13 cellular contexts compared by ENCODE assay signal in the genomic region with DNA sequence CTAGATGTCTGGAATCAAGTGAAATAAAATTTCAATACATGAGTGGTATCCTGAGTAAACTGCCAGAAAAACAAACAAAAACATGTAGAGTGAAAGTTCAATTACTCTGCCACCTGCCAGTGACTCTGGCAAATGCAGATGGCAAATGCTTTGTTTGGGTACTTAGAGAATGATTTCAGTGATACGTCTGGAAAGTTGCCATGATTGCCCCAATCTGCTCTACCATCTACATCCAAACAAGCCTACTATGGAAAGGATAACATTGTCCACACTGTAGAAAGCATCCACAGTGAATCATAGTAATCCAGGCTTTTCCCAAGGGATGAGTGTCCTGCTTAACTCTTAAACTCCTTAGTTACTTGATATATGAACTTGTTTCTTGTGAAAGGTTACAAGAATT. TPM values are rescaled to one million over a fixed set of nuclear protein-coding genes. Genes with fewer than 3 reads are reported as not detected.
A peak's percentile ranks its signal among the peaks of the same experiment; 100 is the strongest.
DNase-seq lines count a peak whose midpoint lies in the region; ATAC-seq and TF ChIP-seq lines count a peak whose summit lies in the region.
"Had no signal": no experiment of that assay in that cellular context is flagged by ENCODE, and none has a peak within 500 bp of the region (broad histone marks: within the 10 kb centered on the region; RNA-seq: fewer than 3 reads in every experiment).

No MANE protein-coding gene starts in this region.

- no peak overlapping the region for H3K4me2 ChIP-seq in GM23338
- H3K4me2 ChIP-seq: KMS-11 had no signal

- H3F3A ChIP-seq in GM23338 (replicated peaks; ENCODE audit: low read depth): peaks cover 5% of the 10 kb centered on the region; the same call in 1 of the 2 replicates

- peaks cover 2% of the 10 kb centered on the region for H3K27me3 Mint-ChIP-seq in GM23338 (ENCODE audit: insufficient read depth, low read depth, poor library complexity)
- peaks cover 24% of the 10 kb centered on the region for H3K27me3 Mint-ChIP-seq in activated CD4-positive, alpha-beta T cell treated with anti-CD3 and anti-CD28 coated beads, Interleukin-2, amount 10 ng/mL, durations not matched to agents 24 days and 14 days

- H3K27ac Mint-ChIP-seq in GM23338: no peak overlapping the region
- no peak overlapping the region for H3K27ac Mint-ChIP-seq in activated CD4-positive, alpha-beta T cell treated with anti-CD3 and anti-CD28 coated beads, Interleukin-2, amount 10 ng/mL, durations not matched to agents 24 days and 14 days
- H3K27ac Mint-ChIP-seq: stimulated activated naive CD8-positive, alpha-beta T cell treated with anti-CD3 and anti-CD28 coated beads, Interleukin-15, Interleukin-2, amounts not matched to agents 100 ng/mL and 50 ng/mL, for 24 hours had no signal

- no peak overlapping the region for H2AFZ ChIP-seq in GM23338

- H3K27ac ChIP-seq in GM23338 (ENCODE audit: low read depth) (no peak overlapping the region), dorsolateral prefrontal cortex (no peak overlapping the region)
- H3K27ac ChIP-seq: cardiac muscle cell, heart right ventricle, KMS-11 had no signal

- H3K36me3 Mint-ChIP-seq in GM23338 (ENCODE audit: low read depth): no peaks in the 10 kb centered on the region
- H3K36me3 Mint-ChIP-seq in activated CD4-positive, alpha-beta T cell treated with anti-CD3 and anti-CD28 coated beads, Interleukin-2, amount 10 ng/mL, durations not matched to agents 24 days and 14 days (ENCODE audit: low read depth): peaks cover 1% of the 10 kb centered on the region

- H3K4me3 Mint-ChIP-seq in GM23338: no peak overlapping the region
- no peak overlapping the region for H3K4me3 Mint-ChIP-seq in activated CD4-positive, alpha-beta T cell treated with anti-CD3 and anti-CD28 coated beads, Interleukin-2, amount 10 ng/mL, durations not matched to agents 24 days and 14 days
- H3K4me3 Mint-ChIP-seq: stimulated activated naive CD8-positive, alpha-beta T cell treated with anti-CD3 and anti-CD28 coated beads, Interleukin-15, Interleukin-2, amounts not matched to agents 100 ng/mL and 50 ng/mL, for 24 hours had no signal

- intact Hi-C loops in activated CD4-positive, alpha-beta T cell treated with anti-CD3 and anti-CD28 coated beads, Interleukin-2, amount 10 ng/mL, durations not matched to agents 24 days and 14 days (cut with micrococcal nuclease): loop anchor here (5.0 to 10.0 kb wide), 3 partner anchors 303 to 1253 kb away; partner anchors contain the start of gene AGA
- intact Hi-C loops in dorsolateral prefrontal cortex (cut with DNase I): loop anchor here in 1 of 2 donors (10.0 kb wide), 1 partner anchor 127 kb away; the partner anchor contains the start of gene WDR17

- H4K20me1 ChIP-seq in GM23338 (replicated peaks; ENCODE audit: insufficient read depth): no peaks in the 10 kb centered on the region

- H3K4me1 Mint-ChIP-seq in GM23338: peaks cover 40% of the 10 kb centered on the region
- peaks cover 17% of the 10 kb centered on the region for H3K4me1 Mint-ChIP-seq in activated CD4-positive, alpha-beta T cell treated with anti-CD3 and anti-CD28 coated beads, Interleukin-2, amount 10 ng/mL, durations not matched to agents 24 days and 14 days

- DNase-seq in A172 (ENCODE audit: low spot score) (peak; percentile 28), GM23338 (ENCODE audit: low spot score) (no peak), NCI-H2196 treated with DMSO at 0.1 percent for 48 hours (lab: John Stamatoyannopoulos, UW; ENCODE audit: unreplicated experiment) (peak; percentile 28), cerebellar cortex (ENCODE audit: low spot score) (peak; percentile 21), NCI-H526 (lab: John Stamatoyannopoulos, UW) (no peak), dorsolateral prefrontal cortex (no peak)
- no peak for DNase-seq in activated CD4-positive, alpha-beta T cell treated with anti-CD3 and anti-CD28 coated beads, Interleukin-2, amount 10 ng/mL, durations not matched to agents 24 days and 14 days
- DNase-seq: heart right ventricle, small intestine had no signal

- H3K4me1 ChIP-seq in GM23338 (ENCODE audit: insufficient read depth): peaks cover 4% of the 10 kb centered on the region

- no peak for ATAC-seq in GM23338
- ATAC-seq in GM21423 (IDR thresholded peaks at IDR 0.05; ENCODE audit: unreplicated experiment): no peak
- ATAC-seq: heart right ventricle had no signal

- peak; percentile 14 to 22; a peak in 1 of 4 replicates for TF ChIP-seq CTCF in GM23338 (conservative IDR thresholded peaks at IDR 0.05; ENCODE audit: low read depth in 2 of 2)
- no peak for TF ChIP-seq CTCF in dorsolateral prefrontal cortex (IDR thresholded peaks at IDR 0.05 in 54 of 56, conservative IDR thresholded peaks at IDR 0.05 in 2 of 56; ENCODE audit: low read depth in 1 of 56, partially characterized antibody in 56 of 56)

- H3K27me3 ChIP-seq in GM23338 (ENCODE audit: insufficient read depth) (no peaks in the 10 kb centered on the region), dorsolateral prefrontal cortex (no peaks in the 10 kb centered on the region)
- H3K27me3 ChIP-seq: cardiac muscle cell had no signal

- H3K79me2 ChIP-seq in GM23338 (replicated peaks; ENCODE audit: insufficient read depth): no peaks in the 10 kb centered on the region

- no peaks in the 10 kb centered on the region for H3K36me3 ChIP-seq in GM23338 (ENCODE audit: insufficient read depth)
- H3K36me3 ChIP-seq: cardiac muscle cell, heart right ventricle had no signal

- H3K9me3 Mint-ChIP-seq in GM23338: no peaks in the 10 kb centered on the region
- H3K9me3 Mint-ChIP-seq in activated CD4-positive, alpha-beta T cell treated with anti-CD3 and anti-CD28 coated beads, Interleukin-2, amount 10 ng/mL, durations not matched to agents 24 days and 14 days: peaks cover 3% of the 10 kb centered on the region
- H3K9me3 Mint-ChIP-seq: stimulated activated naive CD8-positive, alpha-beta T cell treated with anti-CD3 and anti-CD28 coated beads, Interleukin-15, Interleukin-2, amounts not matched to agents 100 ng/mL and 50 ng/mL, for 24 hours had no signal

- no peak overlapping the region for H3K4me3 ChIP-seq in GM23338
- H3K4me3 ChIP-seq in dorsolateral prefrontal cortex: no peak overlapping the region
- H3K4me3 ChIP-seq: cardiac muscle cell, heart right ventricle had no signal

- no peaks in the 10 kb centered on the region for H3K9me2 ChIP-seq in GM23338 (ENCODE audit: insufficient read depth)

TF ChIP-seq in GM23338, 12 proteins besides CTCF, POLR2A, EP300 and RAD21:
- TF ChIP-seq NANOG (IDR thresholded peaks at IDR 0.05; ENCODE audit: borderline replicate concordance) (no peak), POLR2AphosphoS5 (IDR thresholded peaks at IDR 0.05; ENCODE audit: low read depth) (no peak), ZNF331 (CRISPR knock-in tag; IDR thresholded peaks at IDR 0.05; ENCODE audit: low read depth) (no peak), EZH2phosphoT487 (IDR thresholded peaks at IDR 0.05; ENCODE audit: unreplicated experiment) (no peak), STAT1 (IDR thresholded peaks at IDR 0.05; ENCODE audit: unreplicated experiment) (no peak), REST (IDR thresholded peaks at IDR 0.05; ENCODE audit: unreplicated experiment) (no peak), ZNF114 (CRISPR knock-in tag; IDR thresholded peaks at IDR 0.05) (no peak), CREB1 (CRISPR knock-in tag; IDR thresholded peaks at IDR 0.05; ENCODE audit: low read depth) (no peak), EZH2 (IDR thresholded peaks at IDR 0.05; ENCODE audit: low read depth, unreplicated experiment) (no peak), JUNB (IDR thresholded peaks at IDR 0.05; ENCODE audit: unreplicated experiment) (no peak)
- TF ChIP-seq, protein P1, sequence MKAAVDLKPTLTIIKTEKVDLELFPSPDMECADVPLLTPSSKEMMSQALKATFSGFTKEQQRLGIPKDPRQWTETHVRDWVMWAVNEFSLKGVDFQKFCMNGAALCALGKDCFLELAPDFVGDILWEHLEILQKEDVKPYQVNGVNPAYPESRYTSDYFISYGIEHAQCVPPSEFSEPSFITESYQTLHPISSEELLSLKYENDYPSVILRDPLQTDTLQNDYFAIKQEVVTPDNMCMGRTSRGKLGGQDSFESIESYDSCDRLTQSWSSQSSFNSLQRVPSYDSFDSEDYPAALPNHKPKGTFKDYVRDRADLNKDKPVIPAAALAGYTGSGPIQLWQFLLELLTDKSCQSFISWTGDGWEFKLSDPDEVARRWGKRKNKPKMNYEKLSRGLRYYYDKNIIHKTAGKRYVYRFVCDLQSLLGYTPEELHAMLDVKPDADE (IDR thresholded peaks at IDR 0.05): no peak
TF ChIP-seq in GM23338: peak in this region for 0.

RNA-seq across cellular contexts. Expression of gene SPATA4, which starts 3.4 kb away (rescaled TPM):
- 0.19 TPM in 1 of 2 replicates, not detected in the other for total RNA-seq in A172 (2014; rRNA removed; shearing (Covaris generic))
- total RNA-seq in GM23338 (2014; rRNA removed; shearing (Covaris generic)): not detected in 2 replicates
- not detected in 2 replicates for polyA plus RNA-seq in GM23338 (2016; fragmentation: Nextera tagmentation; extraction: Ambion mirVana)
- 0.12 TPM in 1 of 2 replicates, not detected in the other for total RNA-seq in activated CD4-positive, alpha-beta T cell treated with anti-CD3 and anti-CD28 coated beads, Interleukin-2, amount 10 ng/mL, durations not matched to agents 24 days and 14 days
- 1 to 10 TPM in 65 of 120 experiments, under 1 TPM in 47, not detected in 8; 0.28 to 4.2 (median 1.2) TPM for total RNA-seq in dorsolateral prefrontal cortex
- polyA plus RNA-seq: small intestine had no signal

Comparison
In these comparisons a context has a peak if more than half of its experiments do, and no peak if none do; other contexts are left out.
1. DNase-seq: peak in A172 (single experiment), NCI-H2196 treated with DMSO at 0.1 percent for 48 hours (single experiment) and cerebellar cortex (single experiment); none in GM23338 (single experiment), activated CD4-positive, alpha-beta T cell treated with anti-CD3 and anti-CD28 coated beads, Interleukin-2, amount 10 ng/mL, durations not matched to agents 24 days and 14 days (single experiment), NCI-H526 (0 of 2) and dorsolateral prefrontal cortex (0 of 10).
2. CTCF ChIP-seq: peak in GM23338 (2 of 2); none in dorsolateral prefrontal cortex (0 of 56).